In genomic region chr4:154779362-154779947, GRCh38 we compare ENCODE assay signal across 7 cellular contexts. TPM values are rescaled to one million over a fixed set of nuclear protein-coding genes. Genes with fewer than 3 reads are reported as not detected.
DNase-seq lines count a peak whose midpoint lies in the region; ATAC-seq, FAIRE-seq and TF ChIP-seq lines count a peak whose summit lies in the region.

No MANE protein-coding gene starts in this region.

- intact Hi-C loops in PC-9 (cut with micrococcal nuclease; ENCODE audit: unreplicated experiment) (loop anchor here (1.0 to 5.0 kb wide), 3 partner anchors 92 to 222 kb away; no protein-coding TSS in a partner anchor), psoas muscle (cut with DNase I) (loop anchor here in 1 of 2 donors (2.0 kb wide), 1 partner anchor 227 kb away; no protein-coding TSS in a partner anchor)

- no TSS peak for BruUV-seq in PC-9 (replicated peaks; lab: Mats Ljungman, UMichigan)

- no peak overlapping the region for H3K4me2 ChIP-seq in PC-9

- FAIRE-seq in small intestine (lab: Jason Lieb, UNC) = peak; percentile 87

- no peak overlapping the region for H3K27ac ChIP-seq in PC-9
- H3K27ac ChIP-seq in small intestine (ENCODE audit: low read depth in 1 of 2, low read length in 1 of 2) = no peak overlapping the region
- H3K27ac ChIP-seq in psoas muscle = no peak overlapping the region

- H3K4me3 ChIP-seq in PC-9 (no peak overlapping the region), fibroblast of mammary gland (ENCODE audit: control insufficient read depth, low read depth, low read length) (no peak overlapping the region), small intestine (ENCODE audit: low read depth in 1 of 2, low read length in 2 of 2) (no peak overlapping the region), psoas muscle (no peak overlapping the region)

- H3K36me3 ChIP-seq in PC-9 (ENCODE audit: low read depth) = no peaks in the 10 kb centered on the region
- H3K36me3 ChIP-seq in small intestine (ENCODE audit: control insufficient read depth in 2 of 2, insufficient read depth in 2 of 2, low read length in 2 of 2) = no peaks in the 10 kb centered on the region
- no peaks in the 10 kb centered on the region for H3K36me3 ChIP-seq in psoas muscle (ENCODE audit: insufficient read depth in 1 of 2, low read depth in 1 of 2)

- no peaks in the 10 kb centered on the region for H4K20me1 ChIP-seq in PC-9 (ENCODE audit: insufficient read depth)

- H3K9me3 ChIP-seq in PC-9 (ENCODE audit: insufficient read depth, low read depth) (no peaks in the 10 kb centered on the region), small intestine (ENCODE audit: control insufficient read depth, low read depth) (no peaks in the 10 kb centered on the region), psoas muscle (no peaks in the 10 kb centered on the region)

- H3F3A ChIP-seq in PC-9 (ENCODE audit: insufficient read depth, low read depth) = no peaks in the 10 kb centered on the region

- WGBS in small intestine, 3 donors = 31 to 47% (median 37%) methylated on average over 3 of the region's 3 CpGs
- WGBS in psoas muscle, 3 donors = 49 to 51% (median 49%) methylated on average over 3 of the region's 3 CpGs

- CTCF ChIA-PET in PC-9 (lab: Charles Lee) = no interaction called here

- H2AFZ ChIP-seq in PC-9 = no peak overlapping the region

- ATAC-seq in GM18867 (IDR thresholded peaks at IDR 0.05; ENCODE audit: unreplicated experiment) = peak; percentile 47
- no peak for ATAC-seq in psoas muscle

- no peaks in the 10 kb centered on the region for H3K9me2 ChIP-seq in PC-9 (ENCODE audit: insufficient read depth)

- TF ChIP-seq CTCF in PC-9 (conservative IDR thresholded peaks at IDR 0.05) (peak; percentile 65), fibroblast of mammary gland (conservative IDR thresholded peaks at IDR 0.05; ENCODE audit: control insufficient read depth, insufficient read depth, low read depth, low read length) (peak; percentile 73), psoas muscle (IDR thresholded peaks at IDR 0.05) (no peak)

- DNase-seq in PC-9 (no peak), fibroblast of mammary gland (ENCODE audit: low read depth) (peak; percentile 68), small intestine (peak; percentile 47), psoas muscle (no peak), ureter (ENCODE audit: low spot score) (no peak)
- DNase-seq in stimulated activated CD4-positive, alpha-beta T cell treated with anti-CD3 and anti-CD28 coated beads, Interleukin-4, amount 100 ng/mL, for 1 hour = no peak

- H3K79me2 ChIP-seq in PC-9 (ENCODE audit: low read depth) = no peaks in the 10 kb centered on the region

- H3K4me1 ChIP-seq in PC-9 (replicated peaks; ENCODE audit: insufficient read depth) (no peaks in the 10 kb centered on the region), small intestine (ENCODE audit: control insufficient read depth in 2 of 2, insufficient read depth in 1 of 2, low read depth in 1 of 2, low read length in 1 of 2) (no peaks in the 10 kb centered on the region), psoas muscle (no peaks in the 10 kb centered on the region)

- H3K27me3 ChIP-seq in PC-9 (ENCODE audit: insufficient read depth, low read depth) (no peaks in the 10 kb centered on the region), small intestine (ENCODE audit: control insufficient read depth in 2 of 2, insufficient read depth in 2 of 2, low read length in 2 of 2) (no peaks in the 10 kb centered on the region), psoas muscle (ENCODE audit: insufficient read depth in 3 of 3, low read length in 2 of 3) (no peaks in the 10 kb centered on the region)

- POLR2A ChIA-PET in PC-9 (lab: Charles Lee; ENCODE audit: unreplicated experiment) = no interaction called here

RNA-seq across cellular contexts. Expression of gene RBM46, which starts 1.6 kb away (rescaled TPM):
- total RNA-seq in PC-9 (2021) (not detected in 2 replicates), psoas muscle (not detected), ureter (not detected)
- polyA plus RNA-seq in small intestine (under 1 TPM in 1 of 3 donors, not detected in 2; 0.01 TPM), psoas muscle (not detected)

RNA-seq across cellular contexts. Expression of gene LRAT, which starts 35.7 kb away (rescaled TPM):
- total RNA-seq in PC-9 (2021) = 0.68 and 0.85 TPM in 2 replicates
- 10 to 100 TPM in 1 of 3 donors, 1 to 10 TPM in 2; 1.2 to 10.5 (median 6.8) TPM for polyA plus RNA-seq in small intestine
- not detected for total RNA-seq in psoas muscle
- under 1 TPM in 2 of 3 donors, not detected in 1; 0.01 to 0.05 TPM for polyA plus RNA-seq in psoas muscle
- total RNA-seq in ureter = 1.1 TPM

Comparison
In these comparisons a context has a peak if more than half of its experiments do, and no peak if none do; other contexts are left out.
1. DNase-seq: peak in fibroblast of mammary gland (single experiment) and small intestine (single experiment); none in PC-9 (0 of 2), psoas muscle (0 of 2), stimulated activated CD4-positive, alpha-beta T cell treated with anti-CD3 and anti-CD28 coated beads, Interleukin-4, amount 100 ng/mL, for 1 hour (single experiment) and ureter (single experiment).